23 cellular contexts compared by ENCODE assay signal in the genomic region with DNA sequence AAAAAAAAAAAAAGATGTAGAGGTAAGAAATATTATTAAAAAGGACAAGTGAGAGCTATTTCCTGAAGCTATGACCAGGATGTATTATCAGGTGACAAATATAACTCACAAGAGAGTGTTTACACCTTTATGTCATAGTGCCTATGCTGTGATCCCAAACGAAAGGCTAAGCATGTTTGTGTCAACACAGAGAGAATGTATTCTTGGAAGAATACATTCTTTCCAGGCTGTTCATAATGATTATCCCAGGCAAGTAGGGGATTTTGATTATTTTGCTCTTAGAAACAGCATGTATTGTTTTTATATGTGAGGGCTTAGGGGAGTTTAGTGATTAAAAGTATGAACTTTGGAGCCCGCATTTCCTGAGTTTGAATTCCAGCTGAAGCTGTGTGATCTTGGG.
DNase-seq lines count a peak whose midpoint lies in the region; ATAC-seq and TF ChIP-seq lines count a peak whose summit lies in the region.
"Had no signal": no experiment of that assay in that cellular context is flagged by ENCODE, and none has a peak within 500 bp of the region (broad histone marks: within the 10 kb centered on the region; RNA-seq: fewer than 3 reads in every experiment).

No MANE protein-coding gene starts in this region.

- H3K4me2 ChIP-seq in smooth muscle cell = peak overlapping the region; percentile 65

- H3K9ac ChIP-seq in adipocyte (ENCODE audit: low read length) (no peak overlapping the region), smooth muscle cell (ENCODE audit: low read depth) (no peak overlapping the region)

- H3F3A ChIP-seq in smooth muscle cell (ENCODE audit: low read depth) = peaks cover 14% of the 10 kb centered on the region

- H4K20me1 ChIP-seq in smooth muscle cell (ENCODE audit: low read depth) = peaks cover 43% of the 10 kb centered on the region

- peaks cover 95% of the 10 kb centered on the region for H3K79me2 ChIP-seq in smooth muscle cell (ENCODE audit: low read depth)

- in situ Hi-C loops in Caki2 (cut with HindIII; ENCODE audit: low pct_unique_long_range_greater_than_20kb, low sequenced_read_pairs) = no loop called here

- H3K27me3 ChIP-seq in adipocyte (replicated peaks; ENCODE audit: control insufficient read depth, insufficient read depth, low read length) (no peaks in the 10 kb centered on the region), dorsolateral prefrontal cortex (no peaks in the 10 kb centered on the region), smooth muscle cell (ENCODE audit: low read depth) (no peaks in the 10 kb centered on the region)
- H3K27me3 ChIP-seq: BLaER1 treated with 17β-estradiol and CSF1 and Interleukin-3, amounts not matched to agents 10 nM and 100 nM had no signal

- H3K4me3 ChIP-seq in adipocyte (ENCODE audit: low read length) (no peak overlapping the region), dorsolateral prefrontal cortex (no peak overlapping the region), smooth muscle cell (no peak overlapping the region)
- H3K4me3 ChIP-seq: BLaER1 treated with 17β-estradiol and CSF1 and Interleukin-3, amounts not matched to agents 10 nM and 100 nM; SK-N-MC had no signal

- no peak for TF ChIP-seq CTCF in dorsolateral prefrontal cortex (IDR thresholded peaks at IDR 0.05 in 54 of 56, conservative IDR thresholded peaks at IDR 0.05 in 2 of 56; ENCODE audit: low read depth in 1 of 56, partially characterized antibody in 56 of 56)
- TF ChIP-seq CTCF in smooth muscle cell (IDR thresholded peaks at IDR 0.05; ENCODE audit: borderline replicate concordance, insufficient read depth, poor library complexity, severe bottlenecking) = no peak

- peak; percentile 76 for DNase-seq in Caki2 (ENCODE audit: low read depth)
- peak; percentile 19 for DNase-seq in adipocyte (ENCODE audit: low read depth)
- DNase-seq in dorsolateral prefrontal cortex = no peak
- no peak for DNase-seq in smooth muscle cell (lab: John Stamatoyannopoulos, UW; ENCODE audit: unreplicated experiment)
- no peak for DNase-seq in stimulated activated CD4-positive, alpha-beta T cell treated with anti-CD3 and anti-CD28 coated beads, Interleukin-2, amount 100 ng/mL, for 48 hours
- DNase-seq: AML-193; CD4-positive, alpha-beta memory T cell; COR-L47; DMS79 treated with DMSO at 0.1 percent for 48 hours; MV-4-11; NCI-H1105; NCI-H1436 treated with DMSO at 0.1 percent for 48 hours; NCI-H187 treated with DMSO at 0.1 percent for 48 hours; NCI-H446; NCI-H524 treated with DMSO at 0.1 percent for 48 hours; NCI-H774; SHP77 had no signal

- no peak for ATAC-seq in GM19463 (IDR thresholded peaks at IDR 0.05; ENCODE audit: unreplicated experiment)
- ATAC-seq in HG03432 (IDR thresholded peaks at IDR 0.05; ENCODE audit: unreplicated experiment) = no peak
- ATAC-seq: Panc1 had no signal

- H3K27ac ChIP-seq in dorsolateral prefrontal cortex (peak overlapping the region in 50 of 59 donors; percentile 4 to 99 (median 94)), smooth muscle cell (ENCODE audit: low read depth) (peak overlapping the region; percentile 54)
- H3K27ac ChIP-seq: RWPE1, SK-N-MC had no signal

- H3K4me1 ChIP-seq in adipocyte (ENCODE audit: control insufficient read depth, insufficient read depth, low read length) (peaks cover 15% of the 10 kb centered on the region), smooth muscle cell (ENCODE audit: low read depth) (peaks cover 23% of the 10 kb centered on the region)

- no peaks in the 10 kb centered on the region for H3K9me3 ChIP-seq in adipocyte (ENCODE audit: control insufficient read depth, low read length)
- no peaks in the 10 kb centered on the region for H3K9me3 ChIP-seq in smooth muscle cell (replicated peaks; ENCODE audit: low read depth)
- H3K9me3 ChIP-seq: BLaER1 treated with 17β-estradiol and CSF1 and Interleukin-3, amounts not matched to agents 10 nM and 100 nM had no signal

- no peak overlapping the region for H2AFZ ChIP-seq in smooth muscle cell (ENCODE audit: low read depth)

- WGBS in smooth muscle cell (ENCODE audit: low lambda C conversion rate) = 59% methylated on average over 2 of the region's 2 CpGs

- H3K36me3 ChIP-seq in adipocyte (ENCODE audit: control insufficient read depth, insufficient read depth, low read length, severe bottlenecking) = no peaks in the 10 kb centered on the region
- no peaks in the 10 kb centered on the region for H3K36me3 ChIP-seq in smooth muscle cell (ENCODE audit: low read depth)

- intact Hi-C loops in dorsolateral prefrontal cortex (cut with DNase I) = no loop called here

Comparison
In these comparisons a context has a peak if more than half of its experiments do, and no peak if none do; other contexts are left out.
1. DNase-seq: peak in Caki2 (single experiment) and adipocyte (single experiment); none in dorsolateral prefrontal cortex (0 of 10), smooth muscle cell (single experiment) and stimulated activated CD4-positive, alpha-beta T cell treated with anti-CD3 and anti-CD28 coated beads, Interleukin-2, amount 100 ng/mL, for 48 hours (0 of 2).